ENCODE assay signal across 27 cellular contexts in the genomic region with DNA sequence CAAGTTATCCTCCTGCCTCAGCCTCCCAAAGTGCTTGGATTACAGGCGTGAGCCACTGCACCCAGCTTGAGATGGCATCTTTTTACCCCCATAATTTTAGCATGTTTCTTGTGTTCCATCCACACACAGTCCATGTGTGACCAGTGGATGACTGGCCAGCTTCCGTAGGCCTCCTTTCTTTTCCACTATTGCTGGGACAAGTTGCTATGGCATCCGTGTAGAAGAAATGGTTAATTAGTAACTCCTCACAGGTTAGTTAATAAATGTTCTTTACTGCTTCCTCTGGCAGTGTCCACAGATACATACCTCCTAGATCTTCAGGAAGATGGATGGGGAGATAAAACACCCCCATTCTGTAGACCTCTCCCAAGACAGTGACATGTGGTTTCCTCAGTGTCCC.
DNase-seq lines count a peak whose midpoint lies in the region; ATAC-seq, FAIRE-seq and TF ChIP-seq lines count a peak whose summit lies in the region.
"Had no signal": no experiment of that assay in that cellular context is flagged by ENCODE, and none has a peak within 500 bp of the region (broad histone marks: within the 10 kb centered on the region; RNA-seq: fewer than 3 reads in every experiment).

No MANE protein-coding gene starts in this region.

- H3K36me3 ChIP-seq in gastrocnemius medialis, result no peaks in the 10 kb centered on the region
- H3K36me3 ChIP-seq: cardiac muscle cell, lower lobe of right lung had no signal

- peaks cover 42 to 49% of the 10 kb centered on the region in 2 donors for H3K4me1 ChIP-seq in gastrocnemius medialis

- no peak overlapping the region for H3K4me3 ChIP-seq in gastrocnemius medialis
- H3K4me3 ChIP-seq: cardiac muscle cell, dorsolateral prefrontal cortex, GM23338, lower lobe of right lung had no signal

- no peak for FAIRE-seq in D721Med (lab: Jason Lieb, UNC)
- FAIRE-seq: GM18507, HTR-8/SVneo, TTC549, urothelium cell line had no signal

- intact Hi-C loops in gastrocnemius medialis (cut with DNase I; ENCODE audit: low total_unique reads), result no loop called here

- TF ChIP-seq CTCF in VCaP (conservative IDR thresholded peaks at IDR 0.05) (no peak), gastrocnemius medialis (IDR thresholded peaks at IDR 0.05 in 4 of 5, conservative IDR thresholded peaks at IDR 0.05 in 1 of 5) (no peak), GM13977 (IDR thresholded peaks at IDR 0.05; ENCODE audit: extremely low read depth, insufficient read depth, missing control alignments) (no peak), D721Med (IDR thresholded peaks at IDR 0.05; ENCODE audit: insufficient read depth, missing control alignments) (no peak)

- DNase-seq in COLO668 (lab: John Stamatoyannopoulos, UW; ENCODE audit: unreplicated experiment) (peak; percentile 47), left lobe of liver (ENCODE audit: low spot score) (no peak), gastrocnemius medialis (no peak), NCI-H774 (lab: John Stamatoyannopoulos, UW) (no peak), GM13977 (ENCODE audit: low spot score) (no peak), D721Med (ENCODE audit: insufficient read length, low spot score) (no peak), erythroblast (lab: John Stamatoyannopoulos, UW) (no peak)
- DNase-seq: activated CD4-positive, alpha-beta T cell treated with anti-CD3 and anti-CD28 coated beads for 4 hours; activated CD8-positive, alpha-beta memory T cell treated with anti-CD3 and anti-CD28 coated beads, Interleukin-2, amount 10 ng/mL, durations not matched to agents 7 days and 5 days; CD4-positive, CD25-positive, alpha-beta regulatory T cell; dorsolateral prefrontal cortex; glutamatergic neuron; lower lobe of right lung; naive B cell; NCI-H2107; NCI-H524 treated with DMSO at 0.1 percent for 48 hours; SHP77; stimulated activated CD4-positive, alpha-beta T cell treated with anti-CD3 and anti-CD28 coated beads, Interleukin-4, amount 100 ng/mL, for 1 hour; stimulated activated naive CD8-positive, alpha-beta T cell treated with anti-CD3 and anti-CD28 coated beads, Interleukin-15, amount 100 ng/mL, for 72 hours had no signal

- H3K27me3 ChIP-seq in gastrocnemius medialis, result no peaks in the 10 kb centered on the region
- H3K27me3 ChIP-seq: cardiac muscle cell, dorsolateral prefrontal cortex had no signal

- H3K9me3 ChIP-seq in gastrocnemius medialis, result no peaks in the 10 kb centered on the region
- H3K9me3 ChIP-seq: lower lobe of right lung had no signal

- H3K27ac ChIP-seq in VCaP (peak overlapping the region; percentile 99), gastrocnemius medialis (peak overlapping the region; percentile 82 to 95 (median 92))
- H3K27ac ChIP-seq: dorsolateral prefrontal cortex, epithelial cell of prostate had no signal

- TF ChIP-seq POLR2A in gastrocnemius medialis (IDR thresholded peaks at IDR 0.05) (no peak), erythroblast (IDR thresholded peaks at IDR 0.05; ENCODE audit: low read length) (no peak)

- in situ Hi-C loops in gastrocnemius medialis (cut with MboI; ENCODE audit: low sequenced_read_pairs in 4 of 4), result no loop called here
- in situ Hi-C loops in GM13977 (cut with MboI; ENCODE audit: low pct_unique_long_range_greater_than_20kb, low sequenced_read_pairs, unreplicated experiment), result no loop called here

- ATAC-seq in left lobe of liver (peak; percentile 64), gastrocnemius medialis (no peak)
- ATAC-seq: activated CD8-positive, alpha-beta memory T cell treated with anti-CD3 and anti-CD28 coated beads, Interleukin-2, amount 10 ng/mL, durations not matched to agents 7 days and 5 days; GM23338; stimulated activated naive CD8-positive, alpha-beta T cell treated with anti-CD3 and anti-CD28 coated beads, Interleukin-15, amount 100 ng/mL, for 72 hours had no signal
